In the genomic region with DNA sequence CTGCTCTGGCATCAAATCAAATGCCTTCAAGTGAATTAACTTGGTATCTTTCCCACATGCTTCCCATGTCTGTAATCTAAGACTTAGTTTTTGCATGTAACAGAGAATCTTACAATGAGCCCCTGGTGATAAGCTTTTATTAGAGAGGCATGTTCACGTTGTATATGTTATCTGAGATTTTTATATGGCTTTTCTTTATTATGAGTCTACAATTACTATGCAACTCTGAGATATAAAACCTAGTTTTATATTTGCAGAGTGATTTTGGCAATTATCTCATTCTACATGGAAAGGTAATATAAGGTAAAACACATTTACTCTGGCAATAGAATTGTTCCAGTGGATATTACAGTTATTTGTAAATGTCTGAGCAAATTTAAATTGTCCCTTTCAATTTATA, we compare ENCODE assay signal across 16 cellular contexts.
DNase-seq lines count a peak whose midpoint lies in the region; ATAC-seq and TF ChIP-seq lines count a peak whose summit lies in the region.
"Had no signal": no experiment of that assay in that cellular context is flagged by ENCODE, and none has a peak within 500 bp of the region (broad histone marks: within the 10 kb centered on the region; RNA-seq: fewer than 3 reads in every experiment).

No MANE protein-coding gene starts in this region.

- no peaks in the 10 kb centered on the region for H3K36me3 Mint-ChIP-seq in activated T-cell treated with anti-CD3 and anti-CD28 coated beads, Interleukin-2, amount 50 U/mL, for 4 hours (ENCODE audit: insufficient read depth)

- H3K4me3 Mint-ChIP-seq in activated T-cell treated with anti-CD3 and anti-CD28 coated beads, Interleukin-2, amount 50 U/mL, for 4 hours = no peak overlapping the region
- H3K4me3 Mint-ChIP-seq: B cell; CD4-positive, alpha-beta T cell had no signal

- no peak for ATAC-seq in activated T-cell treated with anti-CD3 and anti-CD28 coated beads, Interleukin-2, amount 50 U/mL, for 4 hours
- ATAC-seq: GM12878, HCT116, HepG2 had no signal

- H3K4me3 ChIP-seq in LNCaP clone FGC (ENCODE audit: low read depth, low read length) = no peak overlapping the region
- H3K4me3 ChIP-seq: GM12878, GM23248 had no signal

- CTCF ChIA-PET in GM10248 (lab: Yijun Ruan, JAX) = no interaction called here

- H3K27me3 Mint-ChIP-seq in activated T-cell treated with anti-CD3 and anti-CD28 coated beads, Interleukin-2, amount 50 U/mL, for 4 hours (ENCODE audit: low read depth) = no peaks in the 10 kb centered on the region
- H3K27me3 Mint-ChIP-seq: B cell; CD4-positive, alpha-beta T cell had no signal

- POLR2A ChIA-PET in GM10248 (lab: Yijun Ruan, JAX) = no interaction called here

- DNase-seq in LNCaP clone FGC (ENCODE audit: low read depth) (peak; percentile 91), NCI-H146 treated with DMSO at 0.1 percent for 48 hours (lab: John Stamatoyannopoulos, UW; ENCODE audit: unreplicated experiment) (peak; percentile 73), NCI-H69 (lab: John Stamatoyannopoulos, UW) (peak; percentile 63), GM10248 (ENCODE audit: extremely low spot score) (no peak), NCI-H1694 (lab: John Stamatoyannopoulos, UW) (no peak)
- no peak for DNase-seq in activated T-cell treated with anti-CD3 and anti-CD28 coated beads, Interleukin-2, amount 50 U/mL, for 4 hours
- DNase-seq: C1 segment of cervical spinal cord; Calu3; CD4-positive, alpha-beta T cell; DMS 273 treated with DMSO at 0.1 percent for 48 hours; GM23248 had no signal

- H3K9me3 Mint-ChIP-seq in activated T-cell treated with anti-CD3 and anti-CD28 coated beads, Interleukin-2, amount 50 U/mL, for 4 hours = peaks cover 6% of the 10 kb centered on the region
- H3K9me3 Mint-ChIP-seq: CD4-positive, alpha-beta T cell had no signal

- no peaks in the 10 kb centered on the region for H3K4me1 Mint-ChIP-seq in activated T-cell treated with anti-CD3 and anti-CD28 coated beads, Interleukin-2, amount 50 U/mL, for 4 hours (ENCODE audit: low read depth)
- H3K4me1 Mint-ChIP-seq: B cell had no signal

- H3K27ac ChIP-seq in VCaP = peak overlapping the region; percentile 52; the same call in 1 of the 2 replicates
- H3K27ac ChIP-seq: GM23248 had no signal

- TF ChIP-seq CTCF in LNCaP clone FGC (IDR thresholded peaks at IDR 0.05; ENCODE audit: control insufficient read depth, extremely low read depth, insufficient read depth) = no peak
- no peak for TF ChIP-seq CTCF in VCaP (conservative IDR thresholded peaks at IDR 0.05)
- no peak for TF ChIP-seq CTCF in GM10248 (IDR thresholded peaks at IDR 0.05; ENCODE audit: control extremely low read depth, extremely low read depth, low read depth, missing control alignments)

Comparison
In these comparisons a context has a peak if more than half of its experiments do, and no peak if none do; other contexts are left out.
1. DNase-seq: peak in LNCaP clone FGC (single experiment), NCI-H146 treated with DMSO at 0.1 percent for 48 hours (single experiment) and NCI-H69 (single experiment); none in activated T-cell treated with anti-CD3 and anti-CD28 coated beads, Interleukin-2, amount 50 U/mL, for 4 hours (single experiment), GM10248 (single experiment) and NCI-H1694 (single experiment).